In genomic region chr1:18491168-18491567, GRCh38 we compare ENCODE assay signal across 26 cellular contexts.
"Had no signal": no experiment of that assay in that cellular context is flagged by ENCODE, and none has a peak within 500 bp of the region (broad histone marks: within the 10 kb centered on the region; RNA-seq: fewer than 3 reads in every experiment).

No MANE protein-coding gene starts in this region.

- ATAC-seq: activated CD8-positive, alpha-beta T cell treated with anti-CD3 and anti-CD28 coated beads, Interleukin-2, amount 10 ng/mL, durations not matched to agents 7 days and 5 days; activated naive CD8-positive, alpha-beta T cell treated with anti-CD3 and anti-CD28 coated beads, Interleukin-2, amount 50 U/mL, for 24 hours; foreskin keratinocyte; left colon had no signal

- H3K27me3 Mint-ChIP-seq: activated CD4-positive, alpha-beta T cell treated with anti-CD3 and anti-CD28 coated beads, Interleukin-2, amount 10 ng/mL, durations not matched to agents 24 days and 14 days; activated naive CD4-positive, alpha-beta T cell treated with anti-CD3 and anti-CD28 coated beads, Interleukin-2, amount 10 ng/mL, durations not matched to agents 7 days and 5 days had no signal

- H3K9me3 Mint-ChIP-seq: activated CD4-positive, alpha-beta T cell treated with anti-CD3 and anti-CD28 coated beads, Interleukin-2, amount 10 ng/mL, durations not matched to agents 24 days and 14 days; activated naive CD4-positive, alpha-beta T cell treated with anti-CD3 and anti-CD28 coated beads, Interleukin-2, amount 10 ng/mL, durations not matched to agents 7 days and 5 days; activated naive CD8-positive, alpha-beta T cell treated with anti-CD3 and anti-CD28 coated beads, Interleukin-2, amount 50 U/mL, for 24 hours; activated T-cell treated with anti-CD3 and anti-CD28 coated beads, Interleukin-2, amount 50 U/mL, for 24 hours; central memory CD8-positive, alpha-beta T cell had no signal

- H3K36me3 Mint-ChIP-seq: activated naive CD4-positive, alpha-beta T cell treated with anti-CD3 and anti-CD28 coated beads, Interleukin-2, amount 10 ng/mL, durations not matched to agents 7 days and 5 days; mesothelial cell of epicardium had no signal

- H3K4me1 Mint-ChIP-seq: activated CD4-positive, alpha-beta T cell treated with anti-CD3 and anti-CD28 coated beads, Interleukin-2, amount 10 ng/mL, durations not matched to agents 24 days and 14 days; activated naive CD8-positive, alpha-beta T cell treated with anti-CD3 and anti-CD28 coated beads, Interleukin-2, amount 50 U/mL, for 24 hours; central memory CD8-positive, alpha-beta T cell; mesothelial cell of epicardium; nephron had no signal

- H3K4me3 Mint-ChIP-seq: activated B cell treated with CpG ODN at 0.5 μM for 24 hours; activated CD4-positive, alpha-beta T cell treated with anti-CD3 and anti-CD28 coated beads, Interleukin-2, amount 10 ng/mL, durations not matched to agents 24 days and 14 days; activated CD8-positive, alpha-beta T cell treated with anti-CD3 and anti-CD28 coated beads, Interleukin-2, amount 10 ng/mL, durations not matched to agents 7 days and 5 days; activated naive CD4-positive, alpha-beta T cell treated with anti-CD3 and anti-CD28 coated beads, Interleukin-2, amount 10 ng/mL, durations not matched to agents 7 days and 5 days; activated naive CD8-positive, alpha-beta T cell treated with anti-CD3 and anti-CD28 coated beads, Interleukin-2, amount 50 U/mL, for 24 hours; activated T-cell treated with anti-CD3 and anti-CD28 coated beads, Interleukin-2, amount 50 U/mL, for 24 hours; central memory CD8-positive, alpha-beta T cell; mesothelial cell of epicardium; nephron had no signal

- H3K27ac ChIP-seq: brain microvascular endothelial cell, colonic mucosa, foreskin keratinocyte, lower lobe of right lung, parathyroid adenoma, right lobe of liver, stomach had no signal

- H3K27ac Mint-ChIP-seq: activated B cell treated with CpG ODN at 0.5 μM for 24 hours; activated CD4-positive, alpha-beta T cell treated with anti-CD3 and anti-CD28 coated beads, Interleukin-2, amount 10 ng/mL, durations not matched to agents 24 days and 14 days; activated naive CD8-positive, alpha-beta T cell treated with anti-CD3 and anti-CD28 coated beads, Interleukin-2, amount 50 U/mL, for 24 hours; activated T-cell treated with anti-CD3 and anti-CD28 coated beads, Interleukin-2, amount 50 U/mL, for 24 hours; mesothelial cell of epicardium; nephron had no signal

- DNase-seq: activated B cell treated with CpG ODN at 0.5 μM for 24 hours; activated CD4-positive, alpha-beta T cell treated with anti-CD3 and anti-CD28 coated beads, Interleukin-2, amount 10 ng/mL, durations not matched to agents 24 days and 14 days; activated CD8-positive, alpha-beta T cell treated with anti-CD3 and anti-CD28 coated beads, Interleukin-2, amount 10 ng/mL, durations not matched to agents 7 days and 5 days; activated effector memory CD4-positive, alpha-beta T cell treated with Interleukin-2 at 50 U/mL for 16 hours; activated naive CD4-positive, alpha-beta T cell treated with anti-CD3 and anti-CD28 coated beads, Interleukin-2, amount 10 ng/mL, durations not matched to agents 7 days and 5 days; activated naive CD8-positive, alpha-beta T cell treated with anti-CD3 and anti-CD28 coated beads, Interleukin-2, amount 50 U/mL, for 24 hours; activated T-cell treated with anti-CD3 and anti-CD28 coated beads, Interleukin-2, amount 50 U/mL, for 24 hours; aorta; brain microvascular endothelial cell; colonic mucosa; foreskin keratinocyte; glutamatergic neuron; hippocampal formation; islet precursor cell; left colon; lower lobe of right lung; small intestine; stimulated activated CD4-positive, alpha-beta T cell treated with anti-CD3 and anti-CD28 coated beads, Interleukin-15, amount 100 ng/mL, for 24 hours; stimulated activated CD4-positive, alpha-beta T cell treated with anti-CD3 and anti-CD28 coated beads, Interleukin-2, amount 100 ng/mL, for 48 hours; stomach; trophoblast cell had no signal
